Comparison of ENCODE assay signal across 24 cellular contexts in the genomic region with DNA sequence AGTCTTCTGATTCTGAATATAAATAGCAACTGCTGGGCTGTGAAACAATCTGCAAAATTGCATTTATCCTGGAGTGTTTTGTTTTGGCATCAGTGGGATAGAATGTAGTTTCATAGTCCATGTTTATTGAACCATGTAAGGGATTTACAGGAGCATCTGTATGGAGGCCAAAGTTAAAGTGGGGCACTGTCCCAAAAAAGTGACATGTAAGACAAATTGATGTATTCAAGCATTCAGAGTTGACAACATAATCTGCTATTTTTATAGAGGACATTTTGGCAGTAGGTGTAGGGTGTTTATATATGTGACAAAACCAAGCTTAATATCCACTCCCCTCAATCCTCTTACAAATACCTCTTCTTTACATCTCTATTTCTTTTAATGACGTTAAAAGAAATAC.
"Had no signal": no experiment of that assay in that cellular context is flagged by ENCODE, and none has a peak within 500 bp of the region (broad histone marks: within the 10 kb centered on the region; RNA-seq: fewer than 3 reads in every experiment).

No MANE protein-coding gene starts in this region.

- H3K9ac ChIP-seq: parathyroid adenoma had no signal

- H3K27me3 Mint-ChIP-seq: activated CD4-positive, alpha-beta T cell treated with anti-CD3 and anti-CD28 coated beads, Interleukin-2, amount 10 ng/mL, durations not matched to agents 24 days and 14 days; activated naive CD4-positive, alpha-beta T cell treated with anti-CD3 and anti-CD28 coated beads, Interleukin-2, amount 10 ng/mL, durations not matched to agents 7 days and 5 days; brain; stimulated activated memory B cell treated with anti-CD40 and anti-IgM and Interleukin-4, amounts not matched to agents 10 μg/mL and 1 μg/mL and 100 μg/mL, for 72 hours had no signal

- ATAC-seq: activated CD4-positive, CD25-positive, alpha-beta regulatory T cell treated with anti-CD3 and anti-CD28 coated beads, Interleukin-2, amount 50 U/mL, for 24 hours; activated CD8-positive, alpha-beta memory T cell treated with anti-CD3 and anti-CD28 coated beads, Interleukin-2, amount 10 ng/mL, durations not matched to agents 7 days and 5 days; left colon; lower lobe of right lung; mucosa of descending colon; sciatic nerve; stimulated activated memory B cell treated with anti-CD40 and anti-IgM and Interleukin-4, amounts not matched to agents 10 μg/mL and 1 μg/mL and 100 μg/mL, for 72 hours had no signal

- H3K36me3 ChIP-seq: esophagus squamous epithelium, heart right ventricle, lower lobe of right lung, stomach, transverse colon had no signal

- H3K27ac Mint-ChIP-seq: activated CD4-positive, alpha-beta memory T cell treated with anti-CD3 and anti-CD28 coated beads, Interleukin-2, amount 10 ng/mL, durations not matched to agents 7 days and 5 days; activated CD4-positive, alpha-beta T cell treated with anti-CD3 and anti-CD28 coated beads, Interleukin-2, amount 10 ng/mL, durations not matched to agents 24 days and 14 days; activated CD8-positive, alpha-beta memory T cell treated with anti-CD3 and anti-CD28 coated beads, Interleukin-2, amount 10 ng/mL, durations not matched to agents 7 days and 5 days; activated naive CD4-positive, alpha-beta T cell treated with anti-CD3 and anti-CD28 coated beads, Interleukin-2, amount 10 ng/mL, durations not matched to agents 7 days and 5 days; stimulated activated memory B cell treated with anti-CD40 and anti-IgM and Interleukin-4, amounts not matched to agents 10 μg/mL and 1 μg/mL and 100 μg/mL, for 72 hours had no signal

- H3K9me3 ChIP-seq: esophagus squamous epithelium, heart right ventricle, lower lobe of right lung, mucosa of descending colon, stomach, transverse colon had no signal

- H3K4me3 Mint-ChIP-seq: activated CD4-positive, alpha-beta memory T cell treated with anti-CD3 and anti-CD28 coated beads, Interleukin-2, amount 10 ng/mL, durations not matched to agents 7 days and 5 days; activated CD4-positive, alpha-beta T cell treated with anti-CD3 and anti-CD28 coated beads, Interleukin-2, amount 10 ng/mL, durations not matched to agents 24 days and 14 days; activated CD8-positive, alpha-beta memory T cell treated with anti-CD3 and anti-CD28 coated beads, Interleukin-2, amount 10 ng/mL, durations not matched to agents 7 days and 5 days; activated naive CD4-positive, alpha-beta T cell treated with anti-CD3 and anti-CD28 coated beads, Interleukin-2, amount 10 ng/mL, durations not matched to agents 7 days and 5 days; stimulated activated memory B cell treated with anti-CD40 and anti-IgM and Interleukin-4, amounts not matched to agents 10 μg/mL and 1 μg/mL and 100 μg/mL, for 72 hours had no signal

- H3K36me3 Mint-ChIP-seq: activated CD8-positive, alpha-beta memory T cell treated with anti-CD3 and anti-CD28 coated beads, Interleukin-2, amount 10 ng/mL, durations not matched to agents 7 days and 5 days; activated naive CD4-positive, alpha-beta T cell treated with anti-CD3 and anti-CD28 coated beads, Interleukin-2, amount 10 ng/mL, durations not matched to agents 7 days and 5 days; stimulated activated memory B cell treated with anti-CD40 and anti-IgM and Interleukin-4, amounts not matched to agents 10 μg/mL and 1 μg/mL and 100 μg/mL, for 72 hours had no signal

- H3K27me3 ChIP-seq: dorsolateral prefrontal cortex, esophagus squamous epithelium, heart right ventricle, stomach, transverse colon had no signal

- H3K9me3 Mint-ChIP-seq: activated CD4-positive, alpha-beta memory T cell treated with anti-CD3 and anti-CD28 coated beads, Interleukin-2, amount 10 ng/mL, durations not matched to agents 7 days and 5 days; activated CD4-positive, alpha-beta T cell treated with anti-CD3 and anti-CD28 coated beads, Interleukin-2, amount 10 ng/mL, durations not matched to agents 24 days and 14 days; activated naive CD4-positive, alpha-beta T cell treated with anti-CD3 and anti-CD28 coated beads, Interleukin-2, amount 10 ng/mL, durations not matched to agents 7 days and 5 days had no signal

- H3K4me1 Mint-ChIP-seq: activated CD4-positive, alpha-beta memory T cell treated with anti-CD3 and anti-CD28 coated beads, Interleukin-2, amount 10 ng/mL, durations not matched to agents 7 days and 5 days; activated naive CD4-positive, alpha-beta T cell treated with anti-CD3 and anti-CD28 coated beads, Interleukin-2, amount 10 ng/mL, durations not matched to agents 7 days and 5 days had no signal

- H3K4me3 ChIP-seq: dorsolateral prefrontal cortex, esophagus squamous epithelium, heart right ventricle, lower lobe of right lung, mucosa of descending colon, smooth muscle cell, stomach, transverse colon had no signal

- H3K4me1 ChIP-seq: lower lobe of right lung, parathyroid adenoma had no signal

- DNase-seq: activated CD4-positive, alpha-beta memory T cell treated with anti-CD3 and anti-CD28 coated beads, Interleukin-2, amount 10 ng/mL, durations not matched to agents 7 days and 5 days; activated CD4-positive, alpha-beta T cell treated with anti-CD3 and anti-CD28 coated beads, Interleukin-2, amount 10 ng/mL, durations not matched to agents 24 days and 14 days; activated CD8-positive, alpha-beta memory T cell treated with anti-CD3 and anti-CD28 coated beads, Interleukin-2, amount 10 ng/mL, durations not matched to agents 7 days and 5 days; activated effector memory CD4-positive, alpha-beta T cell treated with anti-CD3 and anti-CD28 coated beads, Interleukin-2, amount 50 U/mL, for 16 hours; activated naive CD4-positive, alpha-beta T cell treated with anti-CD3 and anti-CD28 coated beads, Interleukin-2, amount 10 ng/mL, durations not matched to agents 7 days and 5 days; activated T-cell treated with anti-CD3 and anti-CD28 coated beads for 4 hours; esophagus squamous epithelium; heart right ventricle; islet precursor cell; left colon; lower lobe of right lung; mesendoderm; mucosa of descending colon; nucleus accumbens; stimulated activated CD4-positive, alpha-beta T cell treated with anti-CD3 and anti-CD28 coated beads, Interleukin-15, amount 100 ng/mL, for 24 hours; stomach; transverse colon had no signal

- H3K27ac ChIP-seq: lower lobe of right lung, parathyroid adenoma, stomach had no signal
